ENCODE assay signal across 8 cellular contexts in the genomic region with DNA sequence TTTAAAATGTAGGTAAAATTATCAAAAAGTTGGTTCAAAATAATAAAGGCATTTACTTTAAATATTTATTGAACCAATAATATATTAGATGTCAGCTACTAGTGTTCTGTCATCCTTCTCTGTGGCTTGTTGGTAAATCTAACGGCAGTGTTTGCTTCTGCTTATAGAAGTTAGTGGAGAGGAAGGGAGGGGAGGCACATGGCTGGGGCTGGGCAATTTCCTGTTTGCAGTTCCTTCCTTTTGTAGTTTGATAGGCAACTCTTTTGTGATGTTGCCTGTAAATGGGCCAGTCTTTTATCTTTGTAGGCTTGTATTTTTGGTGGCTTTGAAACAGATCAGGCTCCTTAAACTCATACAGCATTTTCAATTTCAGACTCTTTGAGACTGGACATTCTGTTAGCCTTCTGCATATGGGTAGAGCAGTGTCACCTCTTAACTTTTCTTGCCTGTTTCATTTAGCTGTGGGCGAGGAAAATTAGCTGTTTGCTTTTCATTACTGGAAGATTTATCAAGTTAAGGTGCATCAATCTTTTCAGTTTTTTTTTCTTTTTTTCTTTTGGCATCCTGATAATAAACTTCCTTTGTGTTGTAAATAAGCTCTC. TPM values are rescaled to one million over a fixed set of nuclear protein-coding genes. Genes with fewer than 3 reads are reported as not detected.
A peak's percentile ranks its signal among the peaks of the same experiment; 100 is the strongest.
DNase-seq lines count a peak whose midpoint lies in the region; ATAC-seq and TF ChIP-seq lines count a peak whose summit lies in the region.

No MANE protein-coding gene starts in this region.

- H3K27ac ChIP-seq in iPS-18a (ENCODE audit: low read length), result peak overlapping the region; percentile 50
- H3K27ac ChIP-seq in GM23248, result no peak overlapping the region

- H3K27me3 ChIP-seq in iPS-18a (ENCODE audit: control insufficient read depth, insufficient read depth, low read length) (no peaks in the 10 kb centered on the region), GM23248 (replicated peaks; ENCODE audit: insufficient read depth) (no peaks in the 10 kb centered on the region)

- no peak for TF ChIP-seq CTCF in NB4 (IDR thresholded peaks at IDR 0.05; ENCODE audit: low read depth, low read length)

- H3K9me3 ChIP-seq in iPS-18a (ENCODE audit: control insufficient read depth, low read depth, low read length), result no peaks in the 10 kb centered on the region
- H3K9me3 ChIP-seq in GM23248 (ENCODE audit: low read depth), result no peaks in the 10 kb centered on the region

- no peaks in the 10 kb centered on the region for H3F3A ChIP-seq in GM23248 (ENCODE audit: insufficient read depth)

- DNase-seq in NCI-H82 (lab: John Stamatoyannopoulos, UW) (peak; percentile 8), NCI-H82 treated with DMSO at 0.1 percent for 48 hours (lab: John Stamatoyannopoulos, UW; ENCODE audit: unreplicated experiment) (no peak), NB4 (ENCODE audit: low read depth) (peak; percentile 89), GM23248 (no peak)
- DNase-seq in activated T-cell treated with anti-CD3 and anti-CD28 coated beads, Interleukin-2, amount 50 U/mL, for 1 hour, result peak; percentile 54
- peak in 2 of 3 donors; percentile 8 to 11 for DNase-seq in stimulated activated CD4-positive, alpha-beta T cell treated with anti-CD3 and anti-CD28 coated beads, TNF-alpha, amount 100 ng/mL, for 48 hours (ENCODE audit: low read depth in 3 of 3)

- H2AFZ ChIP-seq in GM23248, result no peak overlapping the region

- 65 to 70% methylated on average over 2 of the region's 2 CpGs for WGBS in GM23248 (ENCODE audit: low coverage in 1 of 2, low lambda C conversion rate in 2 of 2, missing lambda C conversion rate in 2 of 2), 2 experiments

- H3K4me2 ChIP-seq in GM23248 (ENCODE audit: unreplicated experiment), result no peak overlapping the region

- H3K36me3 ChIP-seq in iPS-18a (ENCODE audit: control insufficient read depth, low read depth, low read length), result no peaks in the 10 kb centered on the region
- H3K36me3 ChIP-seq in GM23248 (ENCODE audit: low read depth), result no peaks in the 10 kb centered on the region

- ATAC-seq in GM18870 (IDR thresholded peaks at IDR 0.05; ENCODE audit: unreplicated experiment), result no peak

- H3K9me2 ChIP-seq in GM23248 (ENCODE audit: insufficient read depth), result no peaks in the 10 kb centered on the region

- no peak for TF ChIP-seq POLR2A in NB4 (IDR thresholded peaks at IDR 0.05; ENCODE audit: extremely low read depth, insufficient read length)

- H3K79me2 ChIP-seq in GM23248 (ENCODE audit: insufficient read depth), result no peaks in the 10 kb centered on the region

- H3K4me3 ChIP-seq in NB4 (ENCODE audit: low read depth, low read length), result peak overlapping the region; percentile 14
- H3K4me3 ChIP-seq in iPS-18a (ENCODE audit: low read length), result no peak overlapping the region
- no peak overlapping the region for H3K4me3 ChIP-seq in GM23248

- peaks cover 15% of the 10 kb centered on the region for H3K4me1 ChIP-seq in iPS-18a (ENCODE audit: control insufficient read depth, low read depth, low read length)
- H3K4me1 ChIP-seq in GM23248 (ENCODE audit: insufficient read depth), result no peaks in the 10 kb centered on the region

- H3K9ac ChIP-seq in iPS-18a (ENCODE audit: low read length) (peak overlapping the region; percentile 12), GM23248 (no peak overlapping the region)

- no peaks in the 10 kb centered on the region for H4K20me1 ChIP-seq in GM23248 (ENCODE audit: insufficient read depth)

- in situ Hi-C loops in GM23248 (cut with MboI), result no loop called here

RNA-seq across cellular contexts. Expression of gene CDC14A, which starts 48.1 kb away (rescaled TPM):
- total RNA-seq in GM23248 (2014; rRNA removed; shearing (Covaris generic)), result 1.5 and 5.6 TPM in 2 replicates
- 1.5 and 1.8 TPM in 2 replicates for polyA plus RNA-seq in GM23248 (2016; fragmentation: Nextera tagmentation; extraction: Ambion mirVana)

Comparison
In these comparisons a context has a peak if more than half of its experiments do, and no peak if none do; other contexts are left out.
1. DNase-seq: peak in NCI-H82 (single experiment), NB4 (single experiment), activated T-cell treated with anti-CD3 and anti-CD28 coated beads, Interleukin-2, amount 50 U/mL, for 1 hour (single experiment) and stimulated activated CD4-positive, alpha-beta T cell treated with anti-CD3 and anti-CD28 coated beads, TNF-alpha, amount 100 ng/mL, for 48 hours (2 of 3); none in NCI-H82 treated with DMSO at 0.1 percent for 48 hours (single experiment) and GM23248 (single experiment).